Comparison of ENCODE assay signal across 15 cellular contexts in genomic region chr9:105858877-105859276, GRCh38.
A peak's percentile ranks its signal among the peaks of the same experiment; 100 is the strongest.
DNase-seq lines count a peak whose midpoint lies in the region; ATAC-seq and TF ChIP-seq lines count a peak whose summit lies in the region.
"Had no signal": no experiment of that assay in that cellular context is flagged by ENCODE, and none has a peak within 500 bp of the region (broad histone marks: within the 10 kb centered on the region; RNA-seq: fewer than 3 reads in every experiment).

No MANE protein-coding gene starts in this region.

- H3K36me3 Mint-ChIP-seq in activated CD8-positive, alpha-beta memory T cell treated with anti-CD3 and anti-CD28 coated beads, Interleukin-2, amount 10 ng/mL, durations not matched to agents 7 days and 5 days, result peaks cover 6% of the 10 kb centered on the region
- H3K36me3 Mint-ChIP-seq in activated T-helper 2 cell treated with anti-CD3 and anti-CD28 coated beads, Interferon-gamma antibody, Interleukin-2, Interleukin-4, amounts not matched to agents 10 μg/mL and 5 μg/mL and 100 μg/mL, durations not matched to agents 14 hours and 24 hours and 36 hours (ENCODE audit: low read depth), result no peaks in the 10 kb centered on the region
- H3K36me3 Mint-ChIP-seq: type B pancreatic cell had no signal

- no peaks in the 10 kb centered on the region for H3K9me3 Mint-ChIP-seq in activated CD8-positive, alpha-beta memory T cell treated with anti-CD3 and anti-CD28 coated beads, Interleukin-2, amount 10 ng/mL, durations not matched to agents 7 days and 5 days (ENCODE audit: low read depth)
- peaks cover 5% of the 10 kb centered on the region for H3K9me3 Mint-ChIP-seq in activated T-helper 2 cell treated with anti-CD3 and anti-CD28 coated beads, Interferon-gamma antibody, Interleukin-2, Interleukin-4, amounts not matched to agents 10 μg/mL and 5 μg/mL and 100 μg/mL, durations not matched to agents 14 hours and 24 hours and 36 hours
- H3K9me3 Mint-ChIP-seq: type B pancreatic cell had no signal

- peak overlapping the region; percentile 61 for H3K4me3 Mint-ChIP-seq in activated CD8-positive, alpha-beta memory T cell treated with anti-CD3 and anti-CD28 coated beads, Interleukin-2, amount 10 ng/mL, durations not matched to agents 7 days and 5 days
- H3K4me3 Mint-ChIP-seq in activated T-helper 2 cell treated with anti-CD3 and anti-CD28 coated beads, Interferon-gamma antibody, Interleukin-2, Interleukin-4, amounts not matched to agents 10 μg/mL and 5 μg/mL and 100 μg/mL, durations not matched to agents 14 hours and 24 hours and 36 hours (ENCODE audit: low read depth), result peak overlapping the region; percentile 14
- H3K4me3 Mint-ChIP-seq: type B pancreatic cell had no signal

- no peaks in the 10 kb centered on the region for H3K4me1 ChIP-seq in upper lobe of right lung
- H3K4me1 ChIP-seq: Peyer's patch, right lobe of liver had no signal

- H3K27me3 Mint-ChIP-seq in activated CD8-positive, alpha-beta memory T cell treated with anti-CD3 and anti-CD28 coated beads, Interleukin-2, amount 10 ng/mL, durations not matched to agents 7 days and 5 days, result peaks cover 26% of the 10 kb centered on the region
- peaks cover 12% of the 10 kb centered on the region for H3K27me3 Mint-ChIP-seq in activated T-helper 2 cell treated with anti-CD3 and anti-CD28 coated beads, Interferon-gamma antibody, Interleukin-2, Interleukin-4, amounts not matched to agents 10 μg/mL and 5 μg/mL and 100 μg/mL, durations not matched to agents 14 hours and 24 hours and 36 hours (ENCODE audit: low read depth)
- H3K27me3 Mint-ChIP-seq: type B pancreatic cell had no signal

- H3K9me3 ChIP-seq in KOPT-K1 (ENCODE audit: insufficient read depth, low read length, poor library complexity, severe bottlenecking) (no peaks in the 10 kb centered on the region), upper lobe of right lung (no peaks in the 10 kb centered on the region)
- H3K9me3 ChIP-seq: Peyer's patch, right lobe of liver had no signal

- intact Hi-C loops in activated T-helper 2 cell treated with anti-CD3 and anti-CD28 coated beads, Interferon-gamma antibody, Interleukin-2, Interleukin-4, amounts not matched to agents 10 μg/mL and 5 μg/mL and 100 μg/mL, durations not matched to agents 14 hours and 24 hours and 36 hours (cut with micrococcal nuclease), result no loop called here
- intact Hi-C loops in upper lobe of right lung (cut with DNase I), result no loop called here

- no peaks in the 10 kb centered on the region for H3K27me3 ChIP-seq in upper lobe of right lung
- H3K27me3 ChIP-seq: Peyer's patch, right lobe of liver had no signal

- DNase-seq in activated CD8-positive, alpha-beta memory T cell treated with anti-CD3 and anti-CD28 coated beads, Interleukin-2, amount 10 ng/mL, durations not matched to agents 7 days and 5 days, result peak; percentile 48
- DNase-seq in activated CD8-positive, alpha-beta memory T cell treated with anti-CD3 and anti-CD28 coated beads, Interleukin-2, amount 50 U/mL, for 4 hours, result no peak
- no peak for DNase-seq in activated T-helper 2 cell treated with anti-CD3 and anti-CD28 coated beads, Interferon-gamma antibody, Interleukin-2, Interleukin-4, amounts not matched to agents 10 μg/mL and 5 μg/mL and 100 μg/mL, durations not matched to agents 14 hours and 24 hours and 36 hours (ENCODE audit: low spot score)
- DNase-seq in stimulated activated CD4-positive, alpha-beta T cell treated with anti-CD3 and anti-CD28 coated beads, Interleukin-4, amount 100 ng/mL, for 4 hours, result peak; percentile 1 to 38
- no peak for DNase-seq in NCI-H2227 (lab: John Stamatoyannopoulos, UW; ENCODE audit: unreplicated experiment)
- no peak for DNase-seq in GF-D8 (lab: John Stamatoyannopoulos, UW)
- DNase-seq in upper lobe of right lung, result no peak
- DNase-seq: activated CD8-positive, alpha-beta memory T cell treated with anti-CD3 and anti-CD28 coated beads, Interleukin-2, amount 50 U/mL, for 48 hours; left cardiac atrium; NCI-H2171 treated with DMSO at 0.1 percent for 48 hours; NCI-H82; Peyer's patch; right lobe of liver had no signal

- peak overlapping the region; percentile 82 for H3K27ac Mint-ChIP-seq in activated CD8-positive, alpha-beta memory T cell treated with anti-CD3 and anti-CD28 coated beads, Interleukin-2, amount 10 ng/mL, durations not matched to agents 7 days and 5 days
- H3K27ac Mint-ChIP-seq in activated T-helper 2 cell treated with anti-CD3 and anti-CD28 coated beads, Interferon-gamma antibody, Interleukin-2, Interleukin-4, amounts not matched to agents 10 μg/mL and 5 μg/mL and 100 μg/mL, durations not matched to agents 14 hours and 24 hours and 36 hours, result peak overlapping the region; percentile 23
- H3K27ac Mint-ChIP-seq: type B pancreatic cell had no signal

- H3K27ac ChIP-seq in KOPT-K1 (ENCODE audit: low read depth, low read length, poor library complexity, severe bottlenecking) (peak overlapping the region; percentile 49), upper lobe of right lung (no peak overlapping the region)
- H3K27ac ChIP-seq: Peyer's patch, right lobe of liver had no signal

- H3K4me3 ChIP-seq in upper lobe of right lung, result no peak overlapping the region
- H3K4me3 ChIP-seq: Peyer's patch, right lobe of liver had no signal

- H3K36me3 ChIP-seq in KOPT-K1 (ENCODE audit: insufficient read depth, low read length) (no peaks in the 10 kb centered on the region), upper lobe of right lung (no peaks in the 10 kb centered on the region)
- H3K36me3 ChIP-seq: Peyer's patch, right lobe of liver had no signal

- H3K4me1 Mint-ChIP-seq in activated CD8-positive, alpha-beta memory T cell treated with anti-CD3 and anti-CD28 coated beads, Interleukin-2, amount 10 ng/mL, durations not matched to agents 7 days and 5 days, result peaks cover 25% of the 10 kb centered on the region
- peaks cover 18% of the 10 kb centered on the region for H3K4me1 Mint-ChIP-seq in activated T-helper 2 cell treated with anti-CD3 and anti-CD28 coated beads, Interferon-gamma antibody, Interleukin-2, Interleukin-4, amounts not matched to agents 10 μg/mL and 5 μg/mL and 100 μg/mL, durations not matched to agents 14 hours and 24 hours and 36 hours (ENCODE audit: low read depth)

- CTCF ChIA-PET in activated CD8-positive, alpha-beta memory T cell treated with anti-CD3 and anti-CD28 coated beads, Interleukin-2, amount 10 ng/mL, durations not matched to agents 7 days and 5 days (lab: Charles Lee), result interaction anchor here (1.2 to 2.0 kb wide), 2 partner anchors 17 to 23 kb away, joined by 9 to 11 read pairs; no protein-coding TSS in a partner anchor

- peak; percentile 82 for ATAC-seq in activated CD8-positive, alpha-beta memory T cell treated with anti-CD3 and anti-CD28 coated beads, Interleukin-2, amount 10 ng/mL, durations not matched to agents 7 days and 5 days
- ATAC-seq in upper lobe of right lung, result no peak
- ATAC-seq: left cardiac atrium, right lobe of liver had no signal

- no peak for TF ChIP-seq CTCF in upper lobe of right lung (IDR thresholded peaks at IDR 0.05)

Comparison
In these comparisons a context has a peak if more than half of its experiments do, and no peak if none do; other contexts are left out.
1. DNase-seq: peak in activated CD8-positive, alpha-beta memory T cell treated with anti-CD3 and anti-CD28 coated beads, Interleukin-2, amount 10 ng/mL, durations not matched to agents 7 days and 5 days (single experiment) and stimulated activated CD4-positive, alpha-beta T cell treated with anti-CD3 and anti-CD28 coated beads, Interleukin-4, amount 100 ng/mL, for 4 hours (2 of 2); none in activated CD8-positive, alpha-beta memory T cell treated with anti-CD3 and anti-CD28 coated beads, Interleukin-2, amount 50 U/mL, for 4 hours (single experiment), activated T-helper 2 cell treated with anti-CD3 and anti-CD28 coated beads, Interferon-gamma antibody, Interleukin-2, Interleukin-4, amounts not matched to agents 10 μg/mL and 5 μg/mL and 100 μg/mL, durations not matched to agents 14 hours and 24 hours and 36 hours (single experiment), NCI-H2227 (single experiment), GF-D8 (single experiment) and upper lobe of right lung (single experiment).